ENCODE assay signal across 19 cellular contexts in the genomic region with DNA sequence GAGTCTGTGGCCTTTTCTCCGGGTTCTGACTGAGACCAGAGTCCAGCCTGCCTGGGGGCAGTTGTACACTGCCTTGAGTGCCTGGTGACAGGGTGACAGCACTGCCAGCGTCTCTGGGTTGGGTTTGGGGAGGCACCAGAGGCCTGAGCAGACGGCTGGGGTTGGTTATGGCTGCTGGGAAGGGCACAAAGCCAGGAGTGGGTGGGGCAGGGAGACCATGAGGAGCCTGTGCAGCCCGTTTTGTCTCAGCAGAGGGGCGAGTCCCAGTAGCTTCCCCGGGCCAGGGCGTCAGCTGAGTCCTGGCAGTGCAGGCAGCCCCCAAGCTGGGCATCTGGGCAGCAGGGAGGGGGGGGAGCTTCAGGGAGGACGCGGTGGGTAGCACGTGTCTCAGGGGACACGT. TPM values are rescaled to one million over a fixed set of nuclear protein-coding genes. Genes with fewer than 3 reads are reported as not detected.
DNase-seq lines count a peak whose midpoint lies in the region; ATAC-seq, FAIRE-seq and TF ChIP-seq lines count a peak whose summit lies in the region.
"Had no signal": no experiment of that assay in that cellular context is flagged by ENCODE, and none has a peak within 500 bp of the region (broad histone marks: within the 10 kb centered on the region; RNA-seq: fewer than 3 reads in every experiment).

No MANE protein-coding gene starts in this region.

- FAIRE-seq in HepG2 (lab: Jason Lieb, UNC): no peak
- FAIRE-seq in H54 (lab: Jason Lieb, UNC): no peak
- FAIRE-seq: A204.1, GM18507 had no signal

- intact Hi-C loops in HepG2 (cut with micrococcal nuclease; ENCODE audit: unreplicated experiment): no loop called here
- intact Hi-C loops in right lobe of liver (cut with DNase I): no loop called here
- intact Hi-C loops in left colon (cut with DNase I, micrococcal nuclease): no loop called here

- BruUV-seq in HepG2 (replicated peaks; lab: Mats Ljungman, UMichigan): no TSS peak

- no peaks in the 10 kb centered on the region for H3K9me3 ChIP-seq in HepG2 (ENCODE audit: low read length)
- H3K9me3 ChIP-seq in right lobe of liver: no peaks in the 10 kb centered on the region
- H3K9me3 ChIP-seq: MG63 had no signal

- POLR2A ChIA-PET in HepG2 (lab: Yijun Ruan, JAX): no interaction called here

- DNase-seq in HepG2 (ENCODE audit: low spot score) (no peak), right lobe of liver (no peak), left colon (peak in 1 of 2 donors; percentile 31), mesothelial cell of epicardium (ENCODE audit: low spot score in 2 of 2, unreplicated experiment in 2 of 2) (no peak), H54 (ENCODE audit: insufficient read length, low spot score) (no peak)
- DNase-seq in activated CD4-positive, alpha-beta T cell treated with anti-CD3 and anti-CD28 coated beads, Interleukin-2, amount 50 U/mL, for 4 hours: no peak
- DNase-seq: COR-L47, MG63, NCI-H1092 treated with DMSO at 0.1 percent for 48 hours, NCI-H187 treated with DMSO at 0.1 percent for 48 hours, NCI-H524 treated with DMSO at 0.1 percent for 48 hours, OCI-M1, SHP77 treated with DMSO at 0.1 percent for 48 hours had no signal

- peaks cover 4% of the 10 kb centered on the region for H3K4me1 Mint-ChIP-seq in mesothelial cell of epicardium

- ATAC-seq in HepG2 (peak; percentile 22), right lobe of liver (no peak), SK-N-SH treated with all-trans-retinoic acid at 6 μM for 48 hours (peak; percentile 43; the same call in 1 of the 3 replicates), left colon (peak; percentile 52), GM18519 (IDR thresholded peaks at IDR 0.05; ENCODE audit: low FRiP score, unreplicated experiment) (no peak)

- H3K9me3 Mint-ChIP-seq in mesothelial cell of epicardium: no peaks in the 10 kb centered on the region

- no peaks in the 10 kb centered on the region for H3K36me3 Mint-ChIP-seq in mesothelial cell of epicardium

- H2AFZ ChIP-seq in HepG2 (ENCODE audit: low read length): no peak overlapping the region

- no peak overlapping the region for H3K4me2 ChIP-seq in HepG2 (ENCODE audit: low read depth, low read length)
- H3K4me2 ChIP-seq: KMS-11 had no signal

- no peak overlapping the region for H3K27ac Mint-ChIP-seq in mesothelial cell of epicardium
- H3K27ac Mint-ChIP-seq: CD14-positive monocyte had no signal

- TF ChIP-seq EP300 in HepG2 (IDR thresholded peaks at IDR 0.05; ENCODE audit: low read depth in 2 of 2, low read length in 2 of 2) (no peak), HepG2 (CRISPR knock-in tag; IDR thresholded peaks at IDR 0.05; ENCODE audit: borderline replicate concordance) (no peak)

- 27% methylated on average over 11 of the region's 11 CpGs for WGBS in HepG2 (ENCODE audit: low lambda C conversion rate)
- WGBS in right lobe of liver (ENCODE audit: insufficient coverage, low coverage, low lambda C conversion rate, missing lambda C conversion rate): 74% methylated on average over 6 of the region's 11 CpGs

- H3K4me3 Mint-ChIP-seq in mesothelial cell of epicardium: no peak overlapping the region
- H3K4me3 Mint-ChIP-seq: CD14-positive monocyte had no signal

- in situ Hi-C loops in HepG2 (cut with HindIII; ENCODE audit: extremely low pct_ligation_motif_present, low pct_unique_long_range_greater_than_20kb): no loop called here

- H3K9ac ChIP-seq in HepG2 (ENCODE audit: insufficient read depth, low read depth, low read length): no peak overlapping the region
- H3K9ac ChIP-seq: KMS-11 had no signal

- H4K20me1 ChIP-seq in HepG2 (ENCODE audit: insufficient read depth, low read length): no peaks in the 10 kb centered on the region

- H3K4me1 ChIP-seq in HepG2 (ENCODE audit: insufficient read depth, low read length) (no peaks in the 10 kb centered on the region), right lobe of liver (no peaks in the 10 kb centered on the region)

- no peak for TF ChIP-seq RAD21 in HepG2 (CRISPR knock-in tag; IDR thresholded peaks at IDR 0.05)

- peaks cover 17% of the 10 kb centered on the region for H3K27me3 Mint-ChIP-seq in mesothelial cell of epicardium (ENCODE audit: low read depth)

- H3K27me3 ChIP-seq in HepG2 (ENCODE audit: control insufficient read depth in 1 of 2, insufficient read depth in 2 of 2, low read length in 2 of 2) (peaks cover 1 to 38% of the 10 kb centered on the region in 2 experiments), right lobe of liver (no peaks in the 10 kb centered on the region)

- H3K4me3 ChIP-seq in HepG2 (replicated peaks in 1 of 3; ENCODE audit: insufficient read depth in 1 of 3, low read depth in 2 of 3, low read length in 3 of 3) (no peak overlapping the region), right lobe of liver (no peak overlapping the region)
- H3K4me3 ChIP-seq: MG63 had no signal

- CTCF ChIA-PET in HepG2 (lab: Yijun Ruan, JAX; ENCODE audit: low intra/inter-chr PET ratio, low total read pairs): no interaction called here

- TF ChIP-seq POLR2A in HepG2 (IDR thresholded peaks at IDR 0.05; ENCODE audit: insufficient read depth in 1 of 2, low read depth in 2 of 2, low read length in 2 of 2) (no peak), right lobe of liver (IDR thresholded peaks at IDR 0.05) (no peak), H54 (IDR thresholded peaks at IDR 0.05; ENCODE audit: low read depth, low read length) (no peak)

- TF ChIP-seq CTCF in HepG2 (CRISPR knock-in tag; IDR thresholded peaks at IDR 0.05) (no peak), right lobe of liver (IDR thresholded peaks at IDR 0.05) (no peak), mesothelial cell of epicardium (IDR thresholded peaks at IDR 0.05; ENCODE audit: unreplicated experiment) (no peak)

- no peaks in the 10 kb centered on the region for H3K79me2 ChIP-seq in HepG2 (ENCODE audit: insufficient read depth, low read length)

- H3K27ac ChIP-seq in HepG2 (ENCODE audit: extremely low read length, insufficient read depth, low read length) (no peak overlapping the region), right lobe of liver (no peak overlapping the region)
- H3K27ac ChIP-seq: KMS-11 had no signal

- H3K36me3 ChIP-seq in HepG2 (replicated peaks in 1 of 2; ENCODE audit: control insufficient read depth in 1 of 2, insufficient read depth in 2 of 2, low read length in 2 of 2): no peaks in the 10 kb centered on the region
- no peaks in the 10 kb centered on the region for H3K36me3 ChIP-seq in right lobe of liver
- H3K36me3 ChIP-seq: MG63 had no signal

TF ChIP-seq in HepG2, 621 proteins besides CTCF, POLR2A, EP300 and RAD21 (continues in another document):
- TF ChIP-seq, protein P1, sequence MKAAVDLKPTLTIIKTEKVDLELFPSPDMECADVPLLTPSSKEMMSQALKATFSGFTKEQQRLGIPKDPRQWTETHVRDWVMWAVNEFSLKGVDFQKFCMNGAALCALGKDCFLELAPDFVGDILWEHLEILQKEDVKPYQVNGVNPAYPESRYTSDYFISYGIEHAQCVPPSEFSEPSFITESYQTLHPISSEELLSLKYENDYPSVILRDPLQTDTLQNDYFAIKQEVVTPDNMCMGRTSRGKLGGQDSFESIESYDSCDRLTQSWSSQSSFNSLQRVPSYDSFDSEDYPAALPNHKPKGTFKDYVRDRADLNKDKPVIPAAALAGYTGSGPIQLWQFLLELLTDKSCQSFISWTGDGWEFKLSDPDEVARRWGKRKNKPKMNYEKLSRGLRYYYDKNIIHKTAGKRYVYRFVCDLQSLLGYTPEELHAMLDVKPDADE (CRISPR knock-in tag; IDR thresholded peaks at IDR 0.05): no peak
- no peak for TF ChIP-seq EEA1 (CRISPR knock-in tag; IDR thresholded peaks at IDR 0.05; ENCODE audit: borderline replicate concordance)
- TF ChIP-seq BHLHE40 (IDR thresholded peaks at IDR 0.05; ENCODE audit: low read length): no peak
- TF ChIP-seq ZNF629 (CRISPR knock-in tag; conservative IDR thresholded peaks at IDR 0.05): no peak

TF ChIP-seq in SK-N-SH treated with all-trans-retinoic acid at 6 μM for 48 hours, 23 proteins besides CTCF, POLR2A, EP300 and RAD21 (continues in another document):
- TF ChIP-seq BACH2 (CRISPR knock-in tag; IDR thresholded peaks at IDR 0.05; ENCODE audit: borderline replicate concordance): no peak
- TF ChIP-seq OSR1 (CRISPR knock-in tag; IDR thresholded peaks at IDR 0.05): no peak
- TF ChIP-seq ISL1 (CRISPR knock-in tag; IDR thresholded peaks at IDR 0.05): no peak
- no peak for TF ChIP-seq ESRRG (CRISPR knock-in tag; IDR thresholded peaks at IDR 0.05)
- no peak for TF ChIP-seq ZFP3 (CRISPR knock-in tag; IDR thresholded peaks at IDR 0.05)
- TF ChIP-seq CSDC2 (CRISPR knock-in tag; IDR thresholded peaks at IDR 0.05): no peak
- TF ChIP-seq ZC3H10 (CRISPR knock-in tag; IDR thresholded peaks at IDR 0.05): no peak
- no peak for TF ChIP-seq ARNTL (CRISPR knock-in tag; IDR thresholded peaks at IDR 0.05; ENCODE audit: borderline replicate concordance, low read depth)
- TF ChIP-seq PPARA (CRISPR knock-in tag; IDR thresholded peaks at IDR 0.05; ENCODE audit: borderline replicate concordance): no peak
- no peak for TF ChIP-seq TCF4 (CRISPR knock-in tag; IDR thresholded peaks at IDR 0.05; ENCODE audit: borderline replicate concordance)

RNA-seq across cellular contexts. Expression of gene SULF2, which starts 15.3 kb away (rescaled TPM):
- 29.1 and 50.9 TPM in 2 replicates for total RNA-seq in HepG2 (2016; rRNA removed; fragmentation: Illumina TruSeq; extraction: Trizol)
- total RNA-seq in HepG2 (2016; cell fraction: cytosol; rRNA removed; fragmentation: Illumina TruSeq; extraction: Trizol; ENCODE audit: low read depth): 7.4 and 9.2 TPM in 2 replicates
- 22.2 and 47.3 TPM in 2 replicates for total RNA-seq in HepG2 (2016; cell fraction: insoluble cytoplasmic fraction; rRNA removed; fragmentation: Illumina TruSeq; extraction: Trizol)
- 23.9 and 29.0 TPM in 2 replicates for total RNA-seq in HepG2 (2016; cell fraction: membrane; rRNA removed; fragmentation: Illumina TruSeq; extraction: Trizol)
- total RNA-seq in HepG2 (2016; cell fraction: nucleus; rRNA removed; fragmentation: Illumina TruSeq; extraction: Trizol): 55.3 and 65.2 TPM in 2 replicates
- polyA plus RNA-seq in HepG2 (2011; rRNA removed): 7.2 and 9.3 TPM in 2 replicates
- polyA plus RNA-seq in HepG2 (2011; cell fraction: cytosol; rRNA removed): 9.3 and 12.6 TPM in 2 replicates
- polyA plus RNA-seq in HepG2 (2011; cell fraction: nucleus; rRNA removed): 21.3 and 25.5 TPM in 2 replicates
- polyA plus RNA-seq in HepG2 (2012): 5.1 and 11.0 TPM in 2 replicates
- 10.7 and 10.8 TPM in 2 replicates for polyA plus RNA-seq in HepG2 (2016; cell fraction: cytosol; fragmentation: Illumina TruSeq; extraction: Trizol; ENCODE audit: low read depth)
- polyA plus RNA-seq in HepG2 (2016; cell fraction: insoluble cytoplasmic fraction; fragmentation: Illumina TruSeq; extraction: Trizol; ENCODE audit: low read depth): 33.7 and 34.1 TPM in 2 replicates
- 22.4 and 24.8 TPM in 2 replicates for polyA plus RNA-seq in HepG2 (2016; cell fraction: membrane; fragmentation: Illumina TruSeq; extraction: Trizol; ENCODE audit: low read depth)
- polyA plus RNA-seq in HepG2 (2016; cell fraction: nucleus; fragmentation: Illumina TruSeq; extraction: Trizol; ENCODE audit: insufficient read depth, low read depth): 96.6 and 101 TPM in 2 replicates
- 51.1 TPM in 1 of 2 replicates, not detected in the other for polyA minus RNA-seq in HepG2 (2011; rRNA and poly(A)+ RNA removed; ENCODE audit: low replicate concordance)
- 16.7 and 17.7 TPM in 2 replicates for polyA minus RNA-seq in HepG2 (2011; cell fraction: cytosol; rRNA and poly(A)+ RNA removed)
- 11.1 and 13.5 TPM in 2 replicates for polyA minus RNA-seq in HepG2 (2011; cell fraction: nucleus; rRNA and poly(A)+ RNA removed)
- total RNA-seq in right lobe of liver: 10 to 100 TPM in 5 of 6 experiments, 1 to 10 TPM in 1; 6.1 to 92.0 (median 48.3) TPM
- 100 to 1,000 TPM; 124 to 177 TPM for total RNA-seq in left colon
- total RNA-seq in mesothelial cell of epicardium: 65.2 to 77.0 TPM (median 65.2 TPM) in 3 replicates

Comparison
In these comparisons a context has a peak if more than half of its experiments do, and no peak if none do; other contexts are left out.
1. ATAC-seq: peak in HepG2 (single experiment), SK-N-SH treated with all-trans-retinoic acid at 6 μM for 48 hours (single experiment) and left colon (single experiment); none in right lobe of liver (0 of 4) and GM18519 (single experiment).